ENCODE assay signal across 9 cellular contexts in the genomic region with DNA sequence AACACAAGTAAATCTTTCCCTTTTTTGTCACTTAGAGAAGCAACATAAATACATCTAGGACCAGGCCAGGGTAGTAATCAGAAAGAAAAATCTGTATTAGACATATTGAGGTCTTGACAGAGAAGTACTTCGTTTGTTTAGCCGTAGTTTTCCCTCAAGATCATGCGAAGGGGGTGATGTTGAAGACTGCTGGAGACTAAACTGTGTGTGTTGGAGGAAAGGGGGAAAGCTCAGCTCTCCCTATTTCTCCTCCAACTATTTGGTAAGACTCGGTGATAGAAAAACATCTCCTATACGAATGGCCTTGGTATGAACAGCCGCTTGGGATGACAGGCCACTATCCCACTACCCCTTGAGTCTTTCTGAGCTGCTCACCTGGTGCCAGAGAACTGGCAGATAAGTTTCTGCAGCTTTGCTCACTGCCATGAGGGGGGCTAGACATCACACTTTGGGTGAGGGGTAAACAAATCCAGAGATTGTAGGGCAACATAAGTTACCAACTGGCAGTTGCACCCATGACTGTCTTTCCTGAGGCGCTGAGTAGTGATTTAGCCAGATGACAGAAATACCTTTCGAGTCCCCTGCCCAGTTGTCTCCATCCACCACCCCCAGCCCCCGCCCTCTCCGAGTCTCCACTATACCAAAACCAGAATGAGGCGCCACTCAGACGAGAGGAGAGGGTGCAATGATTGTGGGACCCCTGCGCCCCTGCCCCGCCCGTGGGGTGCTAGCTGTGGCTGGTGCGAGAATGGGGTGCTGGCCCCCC. TPM values are rescaled to one million over a fixed set of nuclear protein-coding genes. Genes with fewer than 3 reads are reported as not detected.
A peak's percentile ranks its signal among the peaks of the same experiment; 100 is the strongest.
DNase-seq lines count a peak whose midpoint lies in the region; ATAC-seq, FAIRE-seq and TF ChIP-seq lines count a peak whose summit lies in the region.
"Had no signal": no experiment of that assay in that cellular context is flagged by ENCODE, and none has a peak within 500 bp of the region (broad histone marks: within the 10 kb centered on the region; RNA-seq: fewer than 3 reads in every experiment).

No MANE protein-coding gene starts in this region.

- WGBS in A549 (ENCODE audit: missing lambda C conversion rate), result 40% methylated on average over 7 of the region's 16 CpGs
- 38% methylated on average over 8 of the region's 16 CpGs for WGBS in K562 (ENCODE audit: insufficient coverage, low coverage, missing lambda C conversion rate)
- 40 to 58% methylated on average over 8 to 11 of the region's 16 CpGs for WGBS in mesodermal cell (ENCODE audit: insufficient coverage in 2 of 2), 2 experiments

- intact Hi-C loops in K562 (cut with micrococcal nuclease), result loop anchor here (5.0 kb wide), 1 partner anchor 132 kb away; no protein-coding TSS in a partner anchor

- H3K27me3 ChIP-seq in K562 (ENCODE audit: control insufficient read depth in 2 of 2, insufficient read depth in 2 of 2, low read length in 2 of 2), result no peaks in the 10 kb centered on the region

- DNase-seq in A549 (ENCODE audit: low read depth in 1 of 2, low spot score in 1 of 2), result no peak
- no peak for DNase-seq in HFF-Myc (ENCODE audit: extremely low read depth, low read depth)
- peak in 1 of 4 experiments; percentile 46 for DNase-seq in K562 (ENCODE audit: extremely low read depth in 1 of 4, low spot score in 3 of 4)
- no peak for DNase-seq in SW 1271 (lab: John Stamatoyannopoulos, UW)
- DNase-seq in SK-N-DZ (ENCODE audit: low spot score), result no peak
- DNase-seq in effector CD8-positive, alpha-beta T cell (lab: John Stamatoyannopoulos, UW), result no peak

- TF ChIP-seq EP300 in A549 (IDR thresholded peaks at IDR 0.05) (no peak), K562 (IDR thresholded peaks at IDR 0.05; ENCODE audit: low read length) (no peak)

- H3K9me3 ChIP-seq in A549 (no peaks in the 10 kb centered on the region), K562 (replicated peaks; ENCODE audit: control insufficient read depth, insufficient read depth, low read depth, low read length) (no peaks in the 10 kb centered on the region), mesodermal cell (ENCODE audit: control insufficient read depth, low read length) (no peaks in the 10 kb centered on the region)

- H3K4me3 ChIP-seq in A549 (peak overlapping the region; percentile 68), HFF-Myc (replicated peaks; ENCODE audit: low read depth, low read length) (peak overlapping the region; percentile 55), K562 (peak overlapping the region; percentile 69), mesodermal cell (ENCODE audit: extremely low read depth, insufficient read depth, low read length, poor library complexity, severe bottlenecking) (peak overlapping the region; percentile 93)

- peak overlapping the region; percentile 86 for H2AFZ ChIP-seq in K562 (ENCODE audit: low read depth, low read length)

- peak overlapping the region; percentile 52 to 92; a peak in 3 of 4 replicates for H3K9ac ChIP-seq in K562 (ENCODE audit: insufficient read depth in 1 of 2, low read depth in 2 of 2, low read length in 2 of 2)

- TSS peak; percentile 53 for BruUV-seq in K562 (replicated peaks; lab: Mats Ljungman, UMichigan)

- FAIRE-seq in A549 (lab: Jason Lieb, UNC) (no peak), K562 (lab: Jason Lieb, UNC) (peak; percentile 15)

- POLR2A ChIA-PET in A549 (lab: Yijun Ruan, JAX) (interaction anchor here (0.8 to 2.7 kb wide), 40 partner anchors 9 to 302 kb away, joined by 3 to 42 read pairs (median 6); a partner anchor contains a TSS), K562 (lab: Yijun Ruan, JAX) (interaction anchor here (0.6 to 2.3 kb wide), 20 partner anchors 8 to 474 kb away, joined by 3 to 12 read pairs (median 5); a partner anchor contains a TSS)

- CTCF ChIA-PET in A549 (lab: Yijun Ruan, JAX), result interaction anchor here (0.8 to 4.6 kb wide), 12 partner anchors 13 to 481 kb away, joined by 3 to 33 read pairs (median 4); a partner anchor contains a TSS
- CTCF ChIA-PET in K562 (lab: Yijun Ruan, JAX; ENCODE audit: low intra/inter-chr PET ratio), result no interaction called here

- TF ChIP-seq POLR2A in A549 (IDR thresholded peaks at IDR 0.05; ENCODE audit: low read length) (no peak), K562 (conservative IDR thresholded peaks at IDR 0.05) (no peak), GM18505 (IDR thresholded peaks at IDR 0.05; ENCODE audit: borderline replicate concordance, extremely low read depth, insufficient read depth, insufficient read length) (no peak)

- H3K4me1 ChIP-seq in A549, result peaks cover 42% of the 10 kb centered on the region
- H3K4me1 ChIP-seq in K562 (replicated peaks in 1 of 2; ENCODE audit: control insufficient read depth in 2 of 2, insufficient read depth in 2 of 2, low read length in 2 of 2), result peaks cover 14 to 19% of the 10 kb centered on the region in 2 experiments; a peak in 4 of 5 replicates
- no peaks in the 10 kb centered on the region for H3K4me1 ChIP-seq in mesodermal cell (ENCODE audit: control insufficient read depth, insufficient read depth, low read length, poor library complexity, severe bottlenecking)

- TF ChIP-seq CTCF in A549 (IDR thresholded peaks at IDR 0.05) (no peak), HFF-Myc (IDR thresholded peaks at IDR 0.05; ENCODE audit: low read depth, low read length, missing control alignments) (no peak), K562 (IDR thresholded peaks at IDR 0.05 in 2 of 3, conservative IDR thresholded peaks at IDR 0.05 in 1 of 3; ENCODE audit: insufficient read depth in 2 of 3, low read depth in 1 of 3, low read length in 3 of 3) (no peak)

- H3K79me2 ChIP-seq in K562 (ENCODE audit: control insufficient read depth, insufficient read depth, low read length), result no peaks in the 10 kb centered on the region; the same call in 2 of the 3 replicates

- H4K20me1 ChIP-seq in K562 (replicated peaks; ENCODE audit: control insufficient read depth, insufficient read depth, low read length), result no peaks in the 10 kb centered on the region

- H3K36me3 ChIP-seq in K562 (ENCODE audit: control insufficient read depth, insufficient read depth, low read length), result peaks cover 8% of the 10 kb centered on the region; the same call in 2 of the 3 replicates
- H3K36me3 ChIP-seq in mesodermal cell (ENCODE audit: control insufficient read depth, insufficient read depth, low read length), result peaks cover 19% of the 10 kb centered on the region

- TF ChIP-seq RAD21 in A549 (conservative IDR thresholded peaks at IDR 0.05 in 1 of 2, IDR thresholded peaks at IDR 0.05 in 1 of 2) (no peak), K562 (CRISPR knock-in tag; conservative IDR thresholded peaks at IDR 0.05 in 1 of 2, IDR thresholded peaks at IDR 0.05 in 1 of 2) (no peak)

- H3K4me2 ChIP-seq in A549, result peak overlapping the region; percentile 100
- H3K4me2 ChIP-seq in K562 (ENCODE audit: insufficient read depth, low read length), result peak overlapping the region; percentile 84

- ATAC-seq in A549 (peak; percentile 14 to 16; a peak in 5 of 6 replicates), K562 (peak; percentile 17; the same call in 2 of the 3 replicates), GM18505 (IDR thresholded peaks at IDR 0.05; ENCODE audit: unreplicated experiment) (no peak)

- in situ Hi-C loops in K562 (cut with MboI), result loop anchor here (25.0 kb wide), 1 partner anchor 407 kb away; no protein-coding TSS in a partner anchor

- peak overlapping the region; percentile 81 to 90 for H3K27ac ChIP-seq in A549
- H3K27ac ChIP-seq in K562 (ENCODE audit: extremely low read depth, low read depth, low read length), result peak overlapping the region; percentile 63; the same call in 2 of the 3 replicates
- peak overlapping the region; percentile 90 for H3K27ac ChIP-seq in mesodermal cell (ENCODE audit: low read depth, low read length, severe bottlenecking)

- H3K9me1 ChIP-seq in K562 (ENCODE audit: control insufficient read depth, insufficient read depth, low read length), result no peaks in the 10 kb centered on the region

RNA-seq across cellular contexts. Expression of a gene that starts 0.7 kb away (rescaled TPM):
- polyA plus RNA-seq in A549 (2011; rRNA removed), result 17.6 and 28.8 TPM in 2 replicates
- 33.0 and 36.2 TPM in 2 replicates for polyA plus RNA-seq in A549 (2012; cell fraction: cytosol; rRNA removed)
- 45.9 and 80.7 TPM in 2 replicates for polyA plus RNA-seq in A549 (2012; cell fraction: nucleus; rRNA removed)
- 20.6 to 22.8 TPM (median 22.7 TPM) in 3 replicates for polyA plus RNA-seq in A549 (2017; fragmentation: RNase III; extraction: RNeasy Plus Mini Kit Qiagen cat#74134 plus additional on column Dnase treatment)
- 12.7 and 14.2 TPM in 2 replicates for polyA minus RNA-seq in A549 (2011; rRNA and poly(A)+ RNA removed)
- total RNA-seq in K562 (2011; cell fraction: chromatin; rRNA removed; ENCODE audit: low replicate concordance), result 13.0 and 25.0 TPM in 2 replicates
- total RNA-seq in K562 (2011; cell fraction: nucleolus; rRNA removed), result 12.3 and 12.6 TPM in 2 replicates
- total RNA-seq in K562 (2011; cell fraction: nucleoplasm; rRNA removed), result 13.8 and 23.0 TPM in 2 replicates
- total RNA-seq in K562 (2014; rRNA removed), result 3.1 and 10.2 TPM in 2 replicates
- 2.2 and 2.6 TPM in 2 replicates for total RNA-seq in K562 (2014; rRNA removed; fragmentation: Illumina TruSeq; extraction: Trizol)
- total RNA-seq in K562 (2015; rRNA removed; fragmentation: Illumina TruSeq; extraction: Trizol), result 2.4 and 2.7 TPM in 2 replicates
- 4.2 and 5.3 TPM in 2 replicates for total RNA-seq in K562 (2021)
- polyA plus RNA-seq in K562 (2011; rRNA removed), result 8.0 and 8.9 TPM in 2 replicates
- 6.6 and 8.8 TPM in 2 replicates for polyA plus RNA-seq in K562 (2011; cell fraction: cytosol; rRNA removed)
- 48.7 and 90.0 TPM in 2 replicates for polyA plus RNA-seq in K562 (2011; cell fraction: nucleus; rRNA removed)
- 5.2 and 9.0 TPM in 2 replicates for polyA plus RNA-seq in K562 (2012)
- polyA plus RNA-seq in K562 (2014; fragmentation: Illumina TruSeq; extraction: Trizol), result 5.1 and 5.8 TPM in 2 replicates
- 1 to 10 TPM in 1 of 2 experiments, under 1 TPM in 1; 0.76 to 1.1 TPM for polyA plus RNA-seq in K562 (2014; fragmentation: Nextera tagmentation; extraction: Ambion mirVana)
- 11.9 and 13.2 TPM in 2 replicates for polyA plus RNA-seq in K562 (2014; rRNA removed)
- polyA minus RNA-seq in K562 (2011; rRNA and poly(A)+ RNA removed), result 5.7 and 6.1 TPM in 2 replicates
- 3.9 and 5.2 TPM in 2 replicates for polyA minus RNA-seq in K562 (2011; cell fraction: cytosol; rRNA and poly(A)+ RNA removed)
- 6.1 and 6.6 TPM in 2 replicates for polyA minus RNA-seq in K562 (2011; cell fraction: nucleus; rRNA and poly(A)+ RNA removed)
- polyA plus RNA-seq in mesodermal cell (2013, experiment 1 of 2), result 8.1 TPM
- polyA plus RNA-seq in mesodermal cell (2013, experiment 2 of 2), result 9.9 TPM
- polyA plus RNA-seq in SK-N-DZ (2014; cell fraction: cytosol; rRNA removed), result 4.7 and 4.8 TPM in 2 replicates
- polyA plus RNA-seq in SK-N-DZ (2014; cell fraction: nucleus; rRNA removed), result 33.8 and 42.5 TPM in 2 replicates

RNA-seq across cellular contexts. Expression of a gene that starts 17.9 kb away (rescaled TPM):
- polyA plus RNA-seq in A549 (2011; rRNA removed), result 3.6 and 5.1 TPM in 2 replicates
- polyA plus RNA-seq in A549 (2012; cell fraction: cytosol; rRNA removed), result 4.2 and 5.0 TPM in 2 replicates
- polyA plus RNA-seq in A549 (2012; cell fraction: nucleus; rRNA removed), result 7.7 and 9.5 TPM in 2 replicates
- polyA plus RNA-seq in A549 (2017; fragmentation: RNase III; extraction: RNeasy Plus Mini Kit Qiagen cat#74134 plus additional on column Dnase treatment), result 2.3 to 3.4 TPM (median 2.8 TPM) in 3 replicates
- 4.0 and 8.3 TPM in 2 replicates for polyA minus RNA-seq in A549 (2011; rRNA and poly(A)+ RNA removed)
- total RNA-seq in K562 (2011; cell fraction: chromatin; rRNA removed; ENCODE audit: low replicate concordance), result 1.4 and 2.5 TPM in 2 replicates
- total RNA-seq in K562 (2011; cell fraction: nucleolus; rRNA removed), result 1.8 and 3.3 TPM in 2 replicates
- 1.8 and 3.9 TPM in 2 replicates for total RNA-seq in K562 (2011; cell fraction: nucleoplasm; rRNA removed)
- 0.37 and 0.64 TPM in 2 replicates for total RNA-seq in K562 (2014; rRNA removed)
- total RNA-seq in K562 (2014; rRNA removed; fragmentation: Illumina TruSeq; extraction: Trizol), result 0.26 and 0.65 TPM in 2 replicates
- total RNA-seq in K562 (2015; rRNA removed; fragmentation: Illumina TruSeq; extraction: Trizol), result 1.3 and 1.6 TPM in 2 replicates
- total RNA-seq in K562 (2021), result 0.65 and 1.3 TPM in 2 replicates
- 0.32 and 0.61 TPM in 2 replicates for polyA plus RNA-seq in K562 (2011; rRNA removed)
- 0.83 and 0.96 TPM in 2 replicates for polyA plus RNA-seq in K562 (2011; cell fraction: cytosol; rRNA removed)
- 0.73 and 0.98 TPM in 2 replicates for polyA plus RNA-seq in K562 (2011; cell fraction: nucleus; rRNA removed)
- 2.2 and 5.1 TPM in 2 replicates for polyA plus RNA-seq in K562 (2012)
- 0.39 and 0.58 TPM in 2 replicates for polyA plus RNA-seq in K562 (2014; fragmentation: Illumina TruSeq; extraction: Trizol)
- under 1 TPM; 0.29 to 0.31 TPM for polyA plus RNA-seq in K562 (2014; fragmentation: Nextera tagmentation; extraction: Ambion mirVana)
- polyA plus RNA-seq in K562 (2014; rRNA removed), result 0.45 and 1.4 TPM in 2 replicates
- 0.18 and 0.33 TPM in 2 replicates for polyA minus RNA-seq in K562 (2011; rRNA and poly(A)+ RNA removed)
- polyA minus RNA-seq in K562 (2011; cell fraction: cytosol; rRNA and poly(A)+ RNA removed), result not detected in 2 replicates
- 0.40 and 0.89 TPM in 2 replicates for polyA minus RNA-seq in K562 (2011; cell fraction: nucleus; rRNA and poly(A)+ RNA removed)
- polyA plus RNA-seq in mesodermal cell (2013, experiment 1 of 2), result 1.4 TPM
- polyA plus RNA-seq in mesodermal cell (2013, experiment 2 of 2), result 1.3 TPM
- 3.6 and 3.8 TPM in 2 replicates for polyA plus RNA-seq in SK-N-DZ (2014; cell fraction: cytosol; rRNA removed)
- polyA plus RNA-seq in SK-N-DZ (2014; cell fraction: nucleus; rRNA removed), result 4.5 and 6.7 TPM in 2 replicates

RNA-seq across cellular contexts. Expression of a gene that starts 23.3 kb away (rescaled TPM):
- polyA plus RNA-seq in A549 (2011; rRNA removed) (181 and 337 TPM in 2 replicates), A549 (2017; fragmentation: RNase III; extraction: RNeasy Plus Mini Kit Qiagen cat#74134 plus additional on column Dnase treatment) (260 to 272 TPM (median 265 TPM) in 3 replicates), K562 (2011; rRNA removed) (87.9 and 127 TPM in 2 replicates), K562 (2014; fragmentation: Illumina TruSeq; extraction: Trizol) (198 and 214 TPM in 2 replicates), K562 (2014; fragmentation: Nextera tagmentation; extraction: Ambion mirVana) (100 to 1,000 TPM; 669 to 727 TPM), K562 (2014; rRNA removed) (220 and 267 TPM in 2 replicates)
- 198 and 262 TPM in 2 replicates for polyA plus RNA-seq in A549 (2012; cell fraction: cytosol; rRNA removed)
- polyA plus RNA-seq in A549 (2012; cell fraction: nucleus; rRNA removed), result 65.6 and 118 TPM in 2 replicates
- 33.9 and 50.6 TPM in 2 replicates for polyA minus RNA-seq in A549 (2011; rRNA and poly(A)+ RNA removed)
- 10.4 and 15.7 TPM in 2 replicates for total RNA-seq in K562 (2011; cell fraction: chromatin; rRNA removed; ENCODE audit: low replicate concordance)
- 12.9 and 13.3 TPM in 2 replicates for total RNA-seq in K562 (2011; cell fraction: nucleolus; rRNA removed)
- 14.3 and 21.4 TPM in 2 replicates for total RNA-seq in K562 (2011; cell fraction: nucleoplasm; rRNA removed)
- total RNA-seq in K562 (2014; rRNA removed) (135 and 152 TPM in 2 replicates), K562 (2014; rRNA removed; fragmentation: Illumina TruSeq; extraction: Trizol) (254 and 288 TPM in 2 replicates), K562 (2015; rRNA removed; fragmentation: Illumina TruSeq; extraction: Trizol) (177 and 199 TPM in 2 replicates), K562 (2021) (205 and 208 TPM in 2 replicates)
- polyA plus RNA-seq in K562 (2011; cell fraction: cytosol; rRNA removed), result 56.4 and 93.3 TPM in 2 replicates
- 27.8 and 39.6 TPM in 2 replicates for polyA plus RNA-seq in K562 (2011; cell fraction: nucleus; rRNA removed)
- 103 and 291 TPM in 2 replicates for polyA plus RNA-seq in K562 (2012)
- 38.3 and 43.0 TPM in 2 replicates for polyA minus RNA-seq in K562 (2011; rRNA and poly(A)+ RNA removed)
- polyA minus RNA-seq in K562 (2011; cell fraction: cytosol; rRNA and poly(A)+ RNA removed), result 21.7 and 23.6 TPM in 2 replicates
- 6.9 and 14.4 TPM in 2 replicates for polyA minus RNA-seq in K562 (2011; cell fraction: nucleus; rRNA and poly(A)+ RNA removed)
- 259 TPM for polyA plus RNA-seq in mesodermal cell (2013, experiment 1 of 2)
- 255 TPM for polyA plus RNA-seq in mesodermal cell (2013, experiment 2 of 2)
- 305 and 306 TPM in 2 replicates for polyA plus RNA-seq in SK-N-DZ (2014; cell fraction: cytosol; rRNA removed)
- polyA plus RNA-seq in SK-N-DZ (2014; cell fraction: nucleus; rRNA removed), result 213 and 223 TPM in 2 replicates

RNA-seq across cellular contexts. Expression of a gene that starts 24.1 kb away (rescaled TPM):
- 130 and 145 TPM in 2 replicates for polyA plus RNA-seq in A549 (2011; rRNA removed)
- 86.9 and 90.0 TPM in 2 replicates for polyA plus RNA-seq in A549 (2012; cell fraction: cytosol; rRNA removed)
- polyA plus RNA-seq in A549 (2012; cell fraction: nucleus; rRNA removed), result 124 and 125 TPM in 2 replicates
- 76.1 to 82.0 TPM (median 77.3 TPM) in 3 replicates for polyA plus RNA-seq in A549 (2017; fragmentation: RNase III; extraction: RNeasy Plus Mini Kit Qiagen cat#74134 plus additional on column Dnase treatment)
- polyA minus RNA-seq in A549 (2011; rRNA and poly(A)+ RNA removed), result 163 and 187 TPM in 2 replicates
- total RNA-seq in K562 (2011; cell fraction: chromatin; rRNA removed; ENCODE audit: low replicate concordance), result 180 and 234 TPM in 2 replicates
- 123 and 141 TPM in 2 replicates for total RNA-seq in K562 (2011; cell fraction: nucleolus; rRNA removed)
- 94.7 and 123 TPM in 2 replicates for total RNA-seq in K562 (2011; cell fraction: nucleoplasm; rRNA removed)
- total RNA-seq in K562 (2014; rRNA removed), result 88.9 and 90.9 TPM in 2 replicates
- total RNA-seq in K562 (2014; rRNA removed; fragmentation: Illumina TruSeq; extraction: Trizol), result 58.6 and 59.8 TPM in 2 replicates
- 50.6 and 55.1 TPM in 2 replicates for total RNA-seq in K562 (2015; rRNA removed; fragmentation: Illumina TruSeq; extraction: Trizol)
- 66.6 and 79.3 TPM in 2 replicates for total RNA-seq in K562 (2021)
- polyA plus RNA-seq in K562 (2011; rRNA removed), result 68.3 and 88.8 TPM in 2 replicates
- 70.4 and 83.4 TPM in 2 replicates for polyA plus RNA-seq in K562 (2011; cell fraction: cytosol; rRNA removed)
- 111 and 114 TPM in 2 replicates for polyA plus RNA-seq in K562 (2011; cell fraction: nucleus; rRNA removed)
- polyA plus RNA-seq in K562 (2012), result 67.4 and 77.6 TPM in 2 replicates
- polyA plus RNA-seq in K562 (2014; fragmentation: Illumina TruSeq; extraction: Trizol), result 93.7 and 95.4 TPM in 2 replicates
- polyA plus RNA-seq in K562 (2014; fragmentation: Nextera tagmentation; extraction: Ambion mirVana), result 10 to 100 TPM; 16.9 to 35.5 TPM
- polyA plus RNA-seq in K562 (2014; rRNA removed), result 55.3 and 70.9 TPM in 2 replicates
- polyA minus RNA-seq in K562 (2011; rRNA and poly(A)+ RNA removed), result 103 and 106 TPM in 2 replicates
- 93.9 and 94.0 TPM in 2 replicates for polyA minus RNA-seq in K562 (2011; cell fraction: cytosol; rRNA and poly(A)+ RNA removed)
- polyA minus RNA-seq in K562 (2011; cell fraction: nucleus; rRNA and poly(A)+ RNA removed), result 52.2 and 80.1 TPM in 2 replicates
- 98.3 TPM for polyA plus RNA-seq in mesodermal cell (2013, experiment 1 of 2)
- polyA plus RNA-seq in mesodermal cell (2013, experiment 2 of 2), result 88.4 TPM
- polyA plus RNA-seq in SK-N-DZ (2014; cell fraction: cytosol; rRNA removed), result 91.5 and 151 TPM in 2 replicates
- polyA plus RNA-seq in SK-N-DZ (2014; cell fraction: nucleus; rRNA removed), result 64.8 and 103 TPM in 2 replicates

RNA-seq across cellular contexts. Expression of a gene that starts 25.0 kb away (rescaled TPM):
- polyA plus RNA-seq in A549 (2011; rRNA removed) (not detected in 2 replicates), A549 (2017; fragmentation: RNase III; extraction: RNeasy Plus Mini Kit Qiagen cat#74134 plus additional on column Dnase treatment) (not detected in 3 replicates), K562 (2011; rRNA removed) (not detected in 2 replicates), K562 (2014; fragmentation: Illumina TruSeq; extraction: Trizol) (not detected in 2 replicates), K562 (2014; fragmentation: Nextera tagmentation; extraction: Ambion mirVana) (not detected), K562 (2014; rRNA removed) (not detected in 2 replicates)
- not detected in 2 replicates for polyA plus RNA-seq in A549 (2012; cell fraction: cytosol; rRNA removed)
- polyA plus RNA-seq in A549 (2012; cell fraction: nucleus; rRNA removed), result not detected in 2 replicates
- polyA minus RNA-seq in A549 (2011; rRNA and poly(A)+ RNA removed), result not detected in 2 replicates
- not detected in 2 replicates for total RNA-seq in K562 (2011; cell fraction: chromatin; rRNA removed; ENCODE audit: low replicate concordance)
- total RNA-seq in K562 (2011; cell fraction: nucleolus; rRNA removed), result not detected in 2 replicates
- total RNA-seq in K562 (2011; cell fraction: nucleoplasm; rRNA removed), result not detected in 2 replicates
- total RNA-seq in K562 (2014; rRNA removed) (not detected in 2 replicates), K562 (2014; rRNA removed; fragmentation: Illumina TruSeq; extraction: Trizol) (not detected in 2 replicates), K562 (2015; rRNA removed; fragmentation: Illumina TruSeq; extraction: Trizol) (not detected in 2 replicates), K562 (2021) (0.18 and 0.24 TPM in 2 replicates)
- not detected in 2 replicates for polyA plus RNA-seq in K562 (2011; cell fraction: cytosol; rRNA removed)
- polyA plus RNA-seq in K562 (2011; cell fraction: nucleus; rRNA removed), result not detected in 2 replicates
- polyA plus RNA-seq in K562 (2012), result 0.10 TPM in 1 of 2 replicates, not detected in the other
- polyA minus RNA-seq in K562 (2011; rRNA and poly(A)+ RNA removed), result not detected in 2 replicates
- not detected in 2 replicates for polyA minus RNA-seq in K562 (2011; cell fraction: cytosol; rRNA and poly(A)+ RNA removed)
- not detected in 2 replicates for polyA minus RNA-seq in K562 (2011; cell fraction: nucleus; rRNA and poly(A)+ RNA removed)
- polyA plus RNA-seq in mesodermal cell (2013, experiment 1 of 2), result not detected
- polyA plus RNA-seq in mesodermal cell (2013, experiment 2 of 2), result not detected
- polyA plus RNA-seq in SK-N-DZ (2014; cell fraction: cytosol; rRNA removed), result 0.09 TPM in 1 of 2 replicates, not detected in the other
- 0.36 TPM in 1 of 2 replicates, not detected in the other for polyA plus RNA-seq in SK-N-DZ (2014; cell fraction: nucleus; rRNA removed)
- total RNA-seq: lung microvascular endothelial cell had no signal
